ENCODE assay signal across 10 cellular contexts in the genomic region with DNA sequence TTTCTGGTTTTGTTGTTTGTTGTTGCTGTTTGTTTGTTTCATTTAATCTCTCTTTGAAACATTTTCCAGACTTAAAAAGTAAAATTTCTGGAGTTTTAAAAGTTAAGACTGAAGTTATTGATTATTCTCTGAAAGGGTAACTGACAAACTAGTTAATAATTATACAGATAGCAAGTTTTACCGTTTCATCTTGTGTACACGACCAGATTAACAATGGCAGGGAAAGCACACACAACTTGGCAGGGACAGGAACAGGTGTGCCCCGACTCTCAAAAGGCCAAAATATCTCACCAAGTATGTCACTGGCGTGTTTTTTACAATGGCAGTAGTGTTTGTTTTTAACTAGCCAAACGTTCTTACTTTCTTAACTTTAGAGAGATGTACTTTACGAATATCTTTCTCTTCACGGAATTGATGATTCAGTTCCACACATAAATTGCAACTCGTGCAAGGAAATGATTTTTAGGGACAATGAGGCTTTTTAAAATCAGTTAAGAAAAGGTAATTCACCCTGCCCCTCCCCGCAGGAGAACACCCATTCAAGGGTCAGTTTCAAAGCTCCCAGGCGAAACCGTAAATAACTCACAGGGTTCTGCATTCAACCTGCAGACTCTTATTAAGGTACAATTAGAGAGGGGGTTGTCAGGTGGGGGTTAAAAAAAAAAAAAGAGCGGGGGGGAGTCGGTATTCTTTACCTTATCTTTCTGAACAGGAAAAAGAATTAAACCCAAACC. TPM values are rescaled to one million over a fixed set of nuclear protein-coding genes. Genes with fewer than 3 reads are reported as not detected.
DNase-seq lines count a peak whose midpoint lies in the region; ATAC-seq, FAIRE-seq and TF ChIP-seq lines count a peak whose summit lies in the region.
"Had no signal": no experiment of that assay in that cellular context is flagged by ENCODE, and none has a peak within 500 bp of the region (broad histone marks: within the 10 kb centered on the region; RNA-seq: fewer than 3 reads in every experiment).

No MANE protein-coding gene starts in this region.

- no peak for DNase-seq in H9
- DNase-seq in T-cell: no peak
- DNase-seq in skeletal muscle cell (ENCODE audit: low read depth): no peak
- no peak for DNase-seq in frontal cortex (ENCODE audit: low spot score in 2 of 2)
- DNase-seq in T1000 (lab: John Stamatoyannopoulos, UW): no peak
- DNase-seq in GOT3 (lab: John Stamatoyannopoulos, UW): no peak
- DNase-seq: stimulated activated CD4-positive, alpha-beta T cell treated with anti-CD3 and anti-CD28 coated beads, Interleukin-2, amount 100 ng/mL, for 24 hours had no signal

- POLR2A ChIA-PET in T-cell (lab: Charles Lee): no interaction called here

- no peaks in the 10 kb centered on the region for H3K79me1 ChIP-seq in H9 (ENCODE audit: insufficient read depth, low read depth, low read length, poor library complexity, severe bottlenecking)

- no peak overlapping the region for H3K4ac ChIP-seq in H9 (ENCODE audit: low read depth, low read length)

- H4K5ac ChIP-seq in H9 (ENCODE audit: insufficient read length, low read depth, low read length): no peak overlapping the region

- no peak overlapping the region for H2BK5ac ChIP-seq in H9 (ENCODE audit: insufficient read length, low read length)

- CTCF ChIA-PET in T-cell (lab: Charles Lee): no interaction called here

- WGBS in H9 (ENCODE audit: extremely low coverage, insufficient read length, low lambda C conversion rate): no CpG with 5 or more reads among the region's 13 CpGs

- no peak overlapping the region for H2AFZ ChIP-seq in H9 (ENCODE audit: low read length)

- H3K4me1 Mint-ChIP-seq in H9 (peaks cover 57% of the 10 kb centered on the region in 2 experiments), T-cell (peaks cover 6 to 16% (median 7%) of the 10 kb centered on the region in 3 donors)

- H2BK20ac ChIP-seq in H9 (ENCODE audit: low read depth, low read length, poor library complexity, severe bottlenecking): no peak overlapping the region

- H3K36me3 Mint-ChIP-seq in H9 (ENCODE audit: insufficient read depth in 1 of 3, low read depth in 3 of 3) (peaks cover 5 to 11% (median 10%) of the 10 kb centered on the region in 3 experiments), T-cell (no peaks in the 10 kb centered on the region)

- no peak overlapping the region for H4K91ac ChIP-seq in H9 (ENCODE audit: insufficient read length, low read depth, low read length)

- no peaks in the 10 kb centered on the region for H3K9me3 ChIP-seq in H9 (ENCODE audit: control insufficient read depth, low read depth, low read length)
- H3K9me3 ChIP-seq in iPS-18c (ENCODE audit: control insufficient read depth, insufficient read depth, low read length): no peaks in the 10 kb centered on the region

- no peak overlapping the region for H3K18ac ChIP-seq in H9 (ENCODE audit: insufficient read length, low read depth, low read length)

- no peak overlapping the region for H3T11ph ChIP-seq in H9 (ENCODE audit: low read length)

- H3K27ac ChIP-seq in H9 (ENCODE audit: insufficient read length, low read depth, low read length): peak overlapping the region; percentile 67

- no peak for FAIRE-seq in frontal cortex (lab: Jason Lieb, UNC)

- H2AK5ac ChIP-seq in H9 (ENCODE audit: insufficient read length, low read length): no peak overlapping the region

- peaks cover 0 to 2% of the 10 kb centered on the region in 2 experiments; a peak in 3 of 5 replicates for H3K9me3 Mint-ChIP-seq in H9
- H3K9me3 Mint-ChIP-seq in T-cell: no peaks in the 10 kb centered on the region
- H3K9me3 Mint-ChIP-seq: T-helper 1 cell treated with Interleukin-12 subunit alpha and Interleukin-12 subunit beta and Interleukin-4 antibody, amounts not matched to agents 30 μg/mL and 1 μg/mL, for 36 hours had no signal

- H3K4me1 ChIP-seq in H9 (ENCODE audit: insufficient read depth, low read length): peaks cover 5% of the 10 kb centered on the region

- no peaks in the 10 kb centered on the region for H4K20me1 ChIP-seq in H9 (ENCODE audit: control insufficient read depth, insufficient read depth, insufficient read length)

- no peaks in the 10 kb centered on the region for H3K27me3 ChIP-seq in H9 (ENCODE audit: insufficient read depth, low read length)

- no peak overlapping the region for H3K56ac ChIP-seq in H9 (ENCODE audit: insufficient read length, low read depth, low read length)

- no peak overlapping the region for H3K23ac ChIP-seq in H9 (ENCODE audit: insufficient read length, low read depth, low read length)

- peak overlapping the region; percentile 82 for H3K9ac ChIP-seq in H9 (ENCODE audit: extremely low read depth, insufficient read length, low read length)

- no peak overlapping the region for H4K8ac ChIP-seq in H9 (replicated peaks; ENCODE audit: insufficient read length, low read depth, low read length)

- H3K79me2 ChIP-seq in H9 (ENCODE audit: insufficient read depth, low read length): peaks cover 54% of the 10 kb centered on the region

- H2BK15ac ChIP-seq in H9 (ENCODE audit: low read depth, low read length): no peak overlapping the region

- H3K23me2 ChIP-seq in H9 (ENCODE audit: insufficient read length, low read depth, low read length, poor library complexity, severe bottlenecking): peaks cover 21% of the 10 kb centered on the region

- H3K4me3 Mint-ChIP-seq in H9 (peak overlapping the region; percentile 95 to 99), T-cell (peak overlapping the region in 2 of 3 donors; percentile 5 to 75)
- H3K4me3 Mint-ChIP-seq: T-helper 1 cell treated with Interleukin-12 subunit alpha and Interleukin-12 subunit beta and Interleukin-4 antibody, amounts not matched to agents 30 μg/mL and 1 μg/mL, for 36 hours had no signal

- no peak for TF ChIP-seq CTCF in H9 (conservative IDR thresholded peaks at IDR 0.05)

- peak overlapping the region; percentile 86 to 100 (median 99) for H3K27ac Mint-ChIP-seq in H9
- no peak overlapping the region for H3K27ac Mint-ChIP-seq in T-cell
- H3K27ac Mint-ChIP-seq: T-helper 1 cell treated with Interleukin-12 subunit alpha and Interleukin-12 subunit beta and Interleukin-4 antibody, amounts not matched to agents 30 μg/mL and 1 μg/mL, for 36 hours had no signal

- H2BK120ac ChIP-seq in H9 (ENCODE audit: low read depth, low read length, poor library complexity, severe bottlenecking): no peak overlapping the region

- H3K4me2 ChIP-seq in H9 (ENCODE audit: insufficient read depth, insufficient read length, low read length): peak overlapping the region; percentile 94

- ATAC-seq in T-cell (replicated peaks in 1 of 4): no peak
- no peak for ATAC-seq in GM21825 (IDR thresholded peaks at IDR 0.05; ENCODE audit: unreplicated experiment)

- H3K27me3 Mint-ChIP-seq in H9 (ENCODE audit: low read depth): no peaks in the 10 kb centered on the region
- peaks cover 58 to 62% of the 10 kb centered on the region in 2 donors for H3K27me3 Mint-ChIP-seq in T-cell

- H3K14ac ChIP-seq in H9 (ENCODE audit: insufficient read depth, low read length): no peak overlapping the region

- H3K4me3 ChIP-seq in iPS-18c (ENCODE audit: insufficient read depth, low read depth, low read length): peak overlapping the region; percentile 74
- H3K4me3 ChIP-seq in skeletal muscle cell (ENCODE audit: low read depth, low read length): peak overlapping the region; percentile 70

- H2BK12ac ChIP-seq in H9 (ENCODE audit: insufficient read length, low read depth, low read length): no peak overlapping the region

RNA-seq across cellular contexts. Expression of gene CTBP2, which starts 3.5 kb away (rescaled TPM):
- total RNA-seq in H9 (2021): 212 and 218 TPM in 2 replicates
- 1 to 10 TPM; 1.1 to 5.8 (median 3.1) TPM for total RNA-seq in T-cell
- 32.6 TPM for total RNA-seq in frontal cortex

Comparison
In these comparisons a context has a peak if more than half of its experiments do, and no peak if none do; other contexts are left out.
1. H3K27ac Mint-ChIP-seq: peak in H9 (3 of 3); none in T-cell (0 of 2).